Comparison of ENCODE assay signal across 1 cellular context in genomic region chr4:159105063-159105414, GRCh38.
TF ChIP-seq lines count a peak whose summit lies in the region.

No MANE protein-coding gene starts in this region.

TF ChIP-seq in H1, 55 proteins besides CTCF, POLR2A, EP300 and RAD21:
- no peak for TF ChIP-seq CHD7 (IDR thresholded peaks at IDR 0.05; ENCODE audit: insufficient replicate concordance, low read length)
- no peak for TF ChIP-seq CREB1 (IDR thresholded peaks at IDR 0.05)
- no peak for TF ChIP-seq USF2 (IDR thresholded peaks at IDR 0.05; ENCODE audit: low read length)
- no peak for TF ChIP-seq SIRT6 (IDR thresholded peaks at IDR 0.05; ENCODE audit: low read length)
- TF ChIP-seq HDAC6 (IDR thresholded peaks at IDR 0.05; ENCODE audit: low read depth, low read length), result no peak
- TF ChIP-seq TAF7 (optimal IDR thresholded peaks at IDR 0.05; ENCODE audit: borderline replicate concordance, low read depth, low read length), result no peak
